ENCODE assay signal across 27 cellular contexts in genomic region chr21:34519694-34520093, GRCh38. TPM values are rescaled to one million over a fixed set of nuclear protein-coding genes. Genes with fewer than 3 reads are reported as not detected.
DNase-seq lines count a peak whose midpoint lies in the region; ATAC-seq and TF ChIP-seq lines count a peak whose summit lies in the region.
"Had no signal": no experiment of that assay in that cellular context is flagged by ENCODE, and none has a peak within 500 bp of the region (broad histone marks: within the 10 kb centered on the region; RNA-seq: fewer than 3 reads in every experiment).

No MANE protein-coding gene starts in this region.

- H4K12ac ChIP-seq in trophoblast cell (ENCODE audit: low read depth, low read length) = no peak overlapping the region

- TF ChIP-seq POLR2A in right lobe of liver (IDR thresholded peaks at IDR 0.05) (no peak), uterus (IDR thresholded peaks at IDR 0.05) (no peak)

- H3K27ac ChIP-seq in left ventricle myocardium inferior (replicated peaks) (peak overlapping the region; percentile 34), right lobe of liver (peak overlapping the region; percentile 86 to 97 (median 95)), trophoblast cell (ENCODE audit: low read depth, low read length) (no peak overlapping the region), upper lobe of right lung (peak overlapping the region; percentile 24), uterus (no peak overlapping the region)
- H3K27ac ChIP-seq: GM23248, PC-9, SJSA1 had no signal

- TF ChIP-seq CTCF in left ventricle myocardium inferior (IDR thresholded peaks at IDR 0.05; ENCODE audit: borderline replicate concordance) (no peak), right lobe of liver (IDR thresholded peaks at IDR 0.05) (no peak), upper lobe of right lung (IDR thresholded peaks at IDR 0.05) (no peak), uterus (IDR thresholded peaks at IDR 0.05) (no peak)

- ATAC-seq in right lobe of liver (no peak), upper lobe of right lung (no peak), GM18517 (IDR thresholded peaks at IDR 0.05; ENCODE audit: unreplicated experiment) (no peak)

- peaks cover 1% of the 10 kb centered on the region for H3K79me1 ChIP-seq in trophoblast cell (ENCODE audit: low read length)

- H2AFZ ChIP-seq in trophoblast cell (ENCODE audit: insufficient read depth, low read length, poor library complexity) = no peak overlapping the region
- H2AFZ ChIP-seq: GM23248, PC-9 had no signal

- H3K4me1 ChIP-seq in left ventricle myocardium inferior (peaks cover 59% of the 10 kb centered on the region), right lobe of liver (peaks cover 0 to 56% (median 19%) of the 10 kb centered on the region in 4 donors), trophoblast cell (ENCODE audit: control insufficient read depth in 1 of 2, insufficient read depth in 2 of 2, low read length in 2 of 2) (peaks cover 8 to 10% of the 10 kb centered on the region in 2 experiments), upper lobe of right lung (peaks cover 26% of the 10 kb centered on the region), uterus (peaks cover 0 to under 1% of the 10 kb centered on the region in 2 donors)
- H3K4me1 ChIP-seq: BE2C had no signal

- no peak overlapping the region for H2BK12ac ChIP-seq in trophoblast cell (ENCODE audit: low read length)

- H3K14ac ChIP-seq in trophoblast cell (ENCODE audit: low read length) = no peak overlapping the region

- H3K79me2 ChIP-seq in trophoblast cell (ENCODE audit: control insufficient read depth, insufficient read depth, low read length, poor library complexity) = peaks cover 1% of the 10 kb centered on the region

- H3K4me2 ChIP-seq in trophoblast cell (ENCODE audit: low read length) = no peak overlapping the region
- H3K4me2 ChIP-seq: PC-9 had no signal

- H3K4me3 ChIP-seq in left ventricle myocardium inferior (no peak overlapping the region), right lobe of liver (peak overlapping the region in 2 of 3 donors; percentile 59 to 66), trophoblast cell (ENCODE audit: low read depth, low read length) (no peak overlapping the region), upper lobe of right lung (no peak overlapping the region), uterus (no peak overlapping the region)
- H3K4me3 ChIP-seq: GM23248, PC-9, SJSA1 had no signal

- no peak overlapping the region for H3K18ac ChIP-seq in trophoblast cell (ENCODE audit: low read length)

- DNase-seq in left ventricle myocardium inferior (no peak), cardiac septum (ENCODE audit: low spot score) (no peak), right lobe of liver (no peak), trophoblast cell (peak; percentile 53 to 86), upper lobe of right lung (no peak), posterior cingulate gyrus (no peak), uterus (no peak)
- DNase-seq: 8988T, ACHN, BE2C, Calu3, DMS79 treated with DMSO at 0.1 percent for 48 hours, GF-D8, GM23248, H9, IMR-90, KG1, MM.1S, NCI-H2029 treated with DMSO at 0.1 percent for 48 hours, NCI-H446 treated with DMSO at 0.1 percent for 48 hours, NCI-H526, NCI-H82, PC-9, Right ventricle myocardium superior, RPMI8226 had no signal

- H3K9me3 ChIP-seq in left ventricle myocardium inferior (replicated peaks) (no peaks in the 10 kb centered on the region), right lobe of liver (no peaks in the 10 kb centered on the region), trophoblast cell (ENCODE audit: insufficient read depth, low read depth, low read length) (no peaks in the 10 kb centered on the region), upper lobe of right lung (no peaks in the 10 kb centered on the region), uterus (no peaks in the 10 kb centered on the region)
- H3K9me3 ChIP-seq: BE2C, SJSA1 had no signal

- no peak overlapping the region for H2BK120ac ChIP-seq in trophoblast cell (ENCODE audit: insufficient read depth, low read length, poor library complexity)

- H2AK5ac ChIP-seq in trophoblast cell (ENCODE audit: low read length) = no peak overlapping the region

- no peak overlapping the region for H3K23ac ChIP-seq in trophoblast cell (ENCODE audit: low read length)

- H3K36me3 ChIP-seq in left ventricle myocardium inferior = peaks cover 57% of the 10 kb centered on the region
- peaks cover 3 to 42% (median 11%) of the 10 kb centered on the region in 4 donors for H3K36me3 ChIP-seq in right lobe of liver
- peaks cover 37 to 52% of the 10 kb centered on the region in 2 experiments for H3K36me3 ChIP-seq in trophoblast cell (ENCODE audit: control insufficient read depth in 1 of 2, insufficient read depth in 2 of 2, low read length in 2 of 2)
- peaks cover 60% of the 10 kb centered on the region for H3K36me3 ChIP-seq in upper lobe of right lung
- H3K36me3 ChIP-seq in uterus = no peaks in the 10 kb centered on the region
- H3K36me3 ChIP-seq: BE2C had no signal

- H4K91ac ChIP-seq in trophoblast cell (ENCODE audit: low read depth, low read length) = no peak overlapping the region

- WGBS in right lobe of liver (ENCODE audit: insufficient coverage, low coverage, low lambda C conversion rate, missing lambda C conversion rate) = 89% methylated on average over 8 of the region's 8 CpGs
- WGBS in trophoblast cell (ENCODE audit: extremely low coverage, insufficient coverage, insufficient read length) = no CpG with 5 or more reads among the region's 8 CpGs

- no peak overlapping the region for H3K4ac ChIP-seq in trophoblast cell (ENCODE audit: low read depth, low read length)

- no peak overlapping the region for H2BK5ac ChIP-seq in trophoblast cell (ENCODE audit: low read depth, low read length, poor library complexity)

- intact Hi-C loops in left ventricle myocardium inferior (cut with micrococcal nuclease) (loop anchor here (2.0 kb wide), 1 partner anchor 59 kb away; no protein-coding TSS in a partner anchor), cardiac septum (cut with DNase I) (no loop called here), right lobe of liver (cut with DNase I) (no loop called here), upper lobe of right lung (cut with DNase I) (no loop called here), posterior cingulate gyrus (cut with DNase I) (no loop called here), uterus (cut with DNase I; ENCODE audit: low total_unique reads) (no loop called here)

- no peak overlapping the region for H4K8ac ChIP-seq in trophoblast cell (ENCODE audit: low read depth, low read length)

- H3K9ac ChIP-seq in trophoblast cell (ENCODE audit: low read length) = no peak overlapping the region
- H3K9ac ChIP-seq: GM23248 had no signal

- H3K27me3 ChIP-seq in left ventricle myocardium inferior (ENCODE audit: low read depth) (no peaks in the 10 kb centered on the region), right lobe of liver (no peaks in the 10 kb centered on the region), trophoblast cell (ENCODE audit: insufficient read depth, low read length) (no peaks in the 10 kb centered on the region), upper lobe of right lung (no peaks in the 10 kb centered on the region), uterus (no peaks in the 10 kb centered on the region)
- H3K27me3 ChIP-seq: BE2C, SJSA1 had no signal

RNA-seq across cellular contexts. Expression of gene KCNE1, which starts 7.7 kb away (rescaled TPM):
- 4.8 TPM for total RNA-seq in left ventricle myocardium inferior
- 17.7 TPM for total RNA-seq in cardiac septum
- 1 to 10 TPM; 1.3 to 5.4 (median 2.3) TPM for total RNA-seq in right lobe of liver
- polyA plus RNA-seq in trophoblast cell (2013) = 0.37 TPM in 2 replicates
- total RNA-seq in upper lobe of right lung = 13.6 TPM
- total RNA-seq in uterus = 1 to 10 TPM in 2 of 4 donors, under 1 TPM in 1, not detected in 1; 0.98 to 2.1 (median 1.0) TPM
- polyA plus RNA-seq: GM23248 had no signal

Comparison
In these comparisons a context has a peak if more than half of its experiments do, and no peak if none do; other contexts are left out.
1. DNase-seq: peak in trophoblast cell (2 of 2); none in left ventricle myocardium inferior (single experiment), cardiac septum (single experiment), right lobe of liver (0 of 3), upper lobe of right lung (single experiment), posterior cingulate gyrus (0 of 10) and uterus (0 of 2).
2. H3K27ac ChIP-seq: peak in left ventricle myocardium inferior (single experiment), right lobe of liver (3 of 3) and upper lobe of right lung (single experiment); none in trophoblast cell (single experiment) and uterus (0 of 2).
3. H3K4me3 ChIP-seq: peak in right lobe of liver (2 of 3); none in left ventricle myocardium inferior (single experiment), trophoblast cell (single experiment), upper lobe of right lung (single experiment) and uterus (0 of 2).